ENCODE assay signal across 19 cellular contexts in the genomic region with DNA sequence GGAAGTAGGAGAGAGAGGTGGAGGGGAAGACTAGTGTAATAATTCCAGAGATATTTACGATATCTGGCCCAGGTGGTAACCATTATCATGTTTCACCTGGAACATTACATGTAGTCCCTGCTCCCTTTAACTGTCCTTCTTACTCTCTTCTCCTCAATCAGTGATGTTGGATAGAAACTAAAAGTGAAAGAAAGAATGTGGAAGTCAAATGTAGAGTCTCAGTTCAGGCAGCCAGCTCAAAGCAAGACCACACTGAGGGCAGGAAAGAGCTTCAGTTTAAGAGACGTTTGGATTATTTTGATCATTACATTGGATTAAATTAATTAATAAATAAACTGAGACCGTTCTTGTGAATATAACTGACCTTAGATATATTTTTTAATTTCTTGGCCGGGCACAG.
DNase-seq lines count a peak whose midpoint lies in the region; ATAC-seq and TF ChIP-seq lines count a peak whose summit lies in the region.
"Had no signal": no experiment of that assay in that cellular context is flagged by ENCODE, and none has a peak within 500 bp of the region (broad histone marks: within the 10 kb centered on the region; RNA-seq: fewer than 3 reads in every experiment).

No MANE protein-coding gene starts in this region.

- H3K4me3 Mint-ChIP-seq in CD14-positive monocyte = no peak overlapping the region
- H3K4me3 Mint-ChIP-seq: B cell; CD4-positive, CD25-positive, alpha-beta regulatory T cell had no signal

- H3K4me1 Mint-ChIP-seq in CD14-positive monocyte = no peaks in the 10 kb centered on the region
- H3K4me1 Mint-ChIP-seq: B cell had no signal

- peaks cover 2 to 13% (median 10%) of the 10 kb centered on the region in 7 donors for H3K9me3 Mint-ChIP-seq in CD14-positive monocyte

- no peak for TF ChIP-seq CTCF in CD14-positive monocyte (IDR thresholded peaks at IDR 0.05)

- no peaks in the 10 kb centered on the region for H3K36me3 Mint-ChIP-seq in CD14-positive monocyte

- intact Hi-C loops in CD14-positive monocyte (cut with micrococcal nuclease) = no loop called here

- no peak overlapping the region for H3K27ac Mint-ChIP-seq in CD14-positive monocyte
- H3K27ac Mint-ChIP-seq: B cell had no signal

- DNase-seq in NOMO-1 treated with DMSO at 0.1 percent for 48 hours (lab: John Stamatoyannopoulos, UW; ENCODE audit: unreplicated experiment) = peak; percentile 0
- DNase-seq in NOMO-1 treated with dmso at 0.1 percent for 144 hours (lab: John Stamatoyannopoulos, UW; ENCODE audit: unreplicated experiment) = no peak
- peak; percentile 4 for DNase-seq in NAMALWA (ENCODE audit: low spot score)
- peak; percentile 3 for DNase-seq in RPMI8226
- DNase-seq in NCI-H748 (lab: John Stamatoyannopoulos, UW; ENCODE audit: unreplicated experiment) = no peak
- no peak for DNase-seq in CD14-positive monocyte (ENCODE audit: low spot score)
- DNase-seq: 8988T, COR-L47, NCI-H1417 treated with DMSO at 0.1 percent for 48 hours, NCI-H187 treated with DMSO at 0.1 percent for 48 hours, NCI-H226, NCI-H524, PC-3, SIG-M5 had no signal

- H3K27me3 Mint-ChIP-seq in CD14-positive monocyte (ENCODE audit: low read depth in 3 of 3) = peaks cover 0 to under 1% (median 0%) of the 10 kb centered on the region in 3 donors
- H3K27me3 Mint-ChIP-seq: B cell, IgD-negative memory B cell had no signal

- peak; percentile 79 for ATAC-seq in GM21717 (IDR thresholded peaks at IDR 0.05; ENCODE audit: unreplicated experiment)
- ATAC-seq in GM18907 (IDR thresholded peaks at IDR 0.05; ENCODE audit: unreplicated experiment) = no peak
- ATAC-seq: PC-3 had no signal

Comparison
In these comparisons a context has a peak if more than half of its experiments do, and no peak if none do; other contexts are left out.
1. DNase-seq: peak in NOMO-1 treated with DMSO at 0.1 percent for 48 hours (single experiment), NAMALWA (single experiment) and RPMI8226 (single experiment); none in NOMO-1 treated with dmso at 0.1 percent for 144 hours (single experiment), NCI-H748 (single experiment) and CD14-positive monocyte (single experiment).